In the genomic region with DNA sequence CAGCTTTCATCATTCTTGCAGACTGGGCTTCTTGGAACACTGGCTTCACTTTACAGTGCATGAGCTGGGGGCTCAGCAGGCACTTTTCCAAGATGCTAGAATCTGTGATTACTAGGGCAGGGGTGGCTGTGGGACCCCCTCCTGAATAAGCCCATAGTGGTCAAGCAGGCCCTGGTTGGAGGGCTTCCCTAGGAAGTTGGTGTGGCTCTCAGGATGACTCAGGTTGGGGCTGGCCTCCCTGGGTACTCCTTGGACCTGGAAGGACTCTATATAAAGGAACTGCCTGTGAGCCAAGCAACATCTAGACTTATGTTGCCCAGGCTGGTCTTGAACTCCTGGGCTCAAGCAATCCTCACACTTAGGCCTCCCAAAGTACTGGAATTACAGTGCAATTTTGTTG, we compare ENCODE assay signal across 18 cellular contexts.
"Had no signal": no experiment of that assay in that cellular context is flagged by ENCODE, and none has a peak within 500 bp of the region (broad histone marks: within the 10 kb centered on the region; RNA-seq: fewer than 3 reads in every experiment).

No MANE protein-coding gene starts in this region.

- H3K4me1 ChIP-seq: esophagus squamous epithelium, heart left ventricle, left lung, lower lobe of right lung had no signal

- H3K27ac Mint-ChIP-seq: mesothelial cell of epicardium had no signal

- H3K9me3 ChIP-seq: esophagus squamous epithelium, gastrocnemius medialis, lower lobe of right lung had no signal

- H3K4me1 Mint-ChIP-seq: mesothelial cell of epicardium had no signal

- H3K36me3 ChIP-seq: esophagus squamous epithelium, gastrocnemius medialis, heart left ventricle, left lung, lower lobe of right lung had no signal

- H3K4me3 ChIP-seq: coronary artery, dorsolateral prefrontal cortex, esophagus squamous epithelium, gastrocnemius medialis, heart left ventricle, left lung, lower lobe of right lung had no signal

- H3K4me3 Mint-ChIP-seq: mesothelial cell of epicardium had no signal

- ATAC-seq: gastrocnemius medialis, heart left ventricle, left cardiac atrium, left lung, left ventricle myocardium superior, lower lobe of right lung had no signal

- H3K27me3 ChIP-seq: gastrocnemius medialis, heart left ventricle had no signal

- DNase-seq: cerebellar nuclear complex; dermis blood vessel endothelial cell; dorsolateral prefrontal cortex; effector CD4-positive, alpha-beta T cell; effector memory CD4-positive, alpha-beta T cell; esophagus squamous epithelium; foreskin fibroblast; foreskin melanocyte; gastrocnemius medialis; heart left ventricle; hippocampal formation; left cardiac atrium; left lung; left ventricle myocardium superior; lower lobe of right lung; mesenchymal stem cell had no signal

- H3K27ac ChIP-seq: coronary artery, dorsolateral prefrontal cortex, esophagus squamous epithelium, gastrocnemius medialis, heart left ventricle, left lung, lower lobe of right lung had no signal
